Comparison of ENCODE assay signal across 8 cellular contexts in genomic region chr7:142583424-142583823, GRCh38.
DNase-seq lines count a peak whose midpoint lies in the region; ATAC-seq and TF ChIP-seq lines count a peak whose summit lies in the region.

No MANE protein-coding gene starts in this region.

- H3K9me3 ChIP-seq in CD4-positive, CD25-positive, alpha-beta regulatory T cell (ENCODE audit: control insufficient read depth in 2 of 2, low read length in 2 of 2), result no peaks in the 10 kb centered on the region
- H3K9me3 ChIP-seq in upper lobe of right lung, result no peaks in the 10 kb centered on the region

- no peaks in the 10 kb centered on the region for H3K36me3 ChIP-seq in CD4-positive, CD25-positive, alpha-beta regulatory T cell (ENCODE audit: control insufficient read depth, insufficient read depth, low read length)
- H3K36me3 ChIP-seq in upper lobe of right lung, result no peaks in the 10 kb centered on the region

- H3K36me3 Mint-ChIP-seq in CD4-positive, CD25-positive, alpha-beta regulatory T cell, result no peaks in the 10 kb centered on the region
- no peaks in the 10 kb centered on the region for H3K36me3 Mint-ChIP-seq in naive thymus-derived CD8-positive, alpha-beta T cell

- H3K4me1 ChIP-seq in CD4-positive, CD25-positive, alpha-beta regulatory T cell (ENCODE audit: control insufficient read depth, insufficient read depth, low read length, poor library complexity, severe bottlenecking), result peaks cover 14% of the 10 kb centered on the region
- H3K4me1 ChIP-seq in upper lobe of right lung, result no peaks in the 10 kb centered on the region

- ATAC-seq in CD4-positive, CD25-positive, alpha-beta regulatory T cell (ENCODE audit: low read depth in 2 of 2), result peak; percentile 5 to 33
- ATAC-seq in GM19452 (IDR thresholded peaks at IDR 0.05; ENCODE audit: unreplicated experiment) (peak; percentile 50), HG03442 (IDR thresholded peaks at IDR 0.05; ENCODE audit: unreplicated experiment) (peak; percentile 89), upper lobe of right lung (no peak)
- no peak for ATAC-seq in naive thymus-derived CD8-positive, alpha-beta T cell

- peaks cover 13 to 33% (median 25%) of the 10 kb centered on the region in 4 donors for H3K4me1 Mint-ChIP-seq in CD4-positive, CD25-positive, alpha-beta regulatory T cell
- peaks cover 3 to 24% (median 22%) of the 10 kb centered on the region in 4 donors for H3K4me1 Mint-ChIP-seq in naive thymus-derived CD8-positive, alpha-beta T cell

- H3K27ac ChIP-seq in CD4-positive, CD25-positive, alpha-beta regulatory T cell (ENCODE audit: insufficient read depth, low read length, poor library complexity, severe bottlenecking), result no peak overlapping the region
- H3K27ac ChIP-seq in upper lobe of right lung, result no peak overlapping the region

- H3K4me3 Mint-ChIP-seq in CD4-positive, CD25-positive, alpha-beta regulatory T cell, result no peak overlapping the region
- H3K4me3 Mint-ChIP-seq in naive thymus-derived CD8-positive, alpha-beta T cell, result no peak overlapping the region

- POLR2A ChIA-PET in naive thymus-derived CD8-positive, alpha-beta T cell (lab: Charles Lee), result no interaction called here

- H3K9me3 Mint-ChIP-seq in CD4-positive, CD25-positive, alpha-beta regulatory T cell, result no peaks in the 10 kb centered on the region
- no peaks in the 10 kb centered on the region for H3K9me3 Mint-ChIP-seq in naive thymus-derived CD8-positive, alpha-beta T cell

- H3K27me3 Mint-ChIP-seq in CD4-positive, CD25-positive, alpha-beta regulatory T cell, result no peaks in the 10 kb centered on the region
- no peaks in the 10 kb centered on the region for H3K27me3 Mint-ChIP-seq in naive thymus-derived CD8-positive, alpha-beta T cell

- H3K4me3 ChIP-seq in CD4-positive, CD25-positive, alpha-beta regulatory T cell (ENCODE audit: low read depth, low read length), result no peak overlapping the region
- H3K4me3 ChIP-seq in upper lobe of right lung, result no peak overlapping the region

- no peak overlapping the region for H3K27ac Mint-ChIP-seq in CD4-positive, CD25-positive, alpha-beta regulatory T cell
- no peak overlapping the region for H3K27ac Mint-ChIP-seq in naive thymus-derived CD8-positive, alpha-beta T cell

- TF ChIP-seq CTCF in upper lobe of right lung (IDR thresholded peaks at IDR 0.05), result no peak

- peak in 1 of 3 donors; percentile 19 for DNase-seq in CD4-positive, CD25-positive, alpha-beta regulatory T cell
- peak; percentile 51 for DNase-seq in activated naive CD4-positive, alpha-beta T cell treated with anti-CD3 and anti-CD28 coated beads, Interleukin-2, amount 50 U/mL, for 16 hours
- DNase-seq in non-pigmented ciliary epithelial cell (ENCODE audit: low read depth) (peak; percentile 80), Ammon's horn (ENCODE audit: low spot score) (no peak), upper lobe of right lung (no peak)
- DNase-seq in naive thymus-derived CD8-positive, alpha-beta T cell, result no peak

- H3K27me3 ChIP-seq in CD4-positive, CD25-positive, alpha-beta regulatory T cell (ENCODE audit: control insufficient read depth, insufficient read depth, low read length), result no peaks in the 10 kb centered on the region
- H3K27me3 ChIP-seq in upper lobe of right lung, result no peaks in the 10 kb centered on the region

- intact Hi-C loops in upper lobe of right lung (cut with DNase I), result no loop called here

Comparison
In these comparisons a context has a peak if more than half of its experiments do, and no peak if none do; other contexts are left out.
1. ATAC-seq: peak in CD4-positive, CD25-positive, alpha-beta regulatory T cell (2 of 2), GM19452 (single experiment) and HG03442 (single experiment); none in naive thymus-derived CD8-positive, alpha-beta T cell (0 of 2) and upper lobe of right lung (single experiment).
2. DNase-seq: peak in activated naive CD4-positive, alpha-beta T cell treated with anti-CD3 and anti-CD28 coated beads, Interleukin-2, amount 50 U/mL, for 16 hours (single experiment) and non-pigmented ciliary epithelial cell (single experiment); none in naive thymus-derived CD8-positive, alpha-beta T cell (0 of 10), Ammon's horn (single experiment) and upper lobe of right lung (single experiment).